15 cellular contexts compared by ENCODE assay signal in the genomic region with DNA sequence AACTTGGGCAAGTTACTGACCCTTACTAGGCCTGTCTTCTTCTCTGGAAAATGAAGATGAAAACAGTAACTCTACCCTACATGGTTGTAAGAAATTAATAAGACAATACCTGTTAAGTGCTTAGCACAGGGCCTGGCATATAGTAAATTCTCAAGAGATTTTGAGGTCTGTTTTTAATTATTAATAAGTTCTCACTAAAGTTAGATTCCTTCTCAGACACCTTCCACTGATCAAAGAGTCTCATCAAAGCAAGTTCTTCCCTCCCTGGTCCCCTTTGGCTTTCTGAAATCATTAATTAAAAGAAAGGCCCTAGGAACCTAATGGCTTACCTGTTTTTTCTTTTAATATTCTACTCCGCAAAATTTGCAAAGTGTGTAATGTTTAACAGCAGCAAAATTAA.
"Had no signal": no experiment of that assay in that cellular context is flagged by ENCODE, and none has a peak within 500 bp of the region (broad histone marks: within the 10 kb centered on the region; RNA-seq: fewer than 3 reads in every experiment).

No MANE protein-coding gene starts in this region.

- H3K4me1 ChIP-seq: neural progenitor cell had no signal

- ATAC-seq: body of pancreas, left lung, pancreas, T-helper 17 cell, upper lobe of right lung had no signal

- H3K9ac ChIP-seq: neural progenitor cell had no signal

- DNase-seq: activated B cell treated with CpG ODN at 0.5 μM for 24 hours; activated CD4-positive, alpha-beta T cell treated with anti-CD3 and anti-CD28 coated beads, Interleukin-2, amount 10 ng/mL, durations not matched to agents 7 days and 5 days; activated T-cell treated with anti-CD3 and anti-CD28 coated beads, Interleukin-2, amount 50 U/mL, for 1 hour; body of pancreas; cerebellar nuclear complex; glutamatergic neuron; left lung; pancreas; stimulated activated CD4-positive, alpha-beta T cell treated with anti-CD3 and anti-CD28 coated beads, Interleukin-1b, Interleukin-23, amount 100 ng/mL, for 48 hours; stimulated activated naive CD4-positive, alpha-beta T cell; T-helper 17 cell; upper lobe of right lung had no signal

- H3K27me3 Mint-ChIP-seq: activated B cell treated with CpG ODN at 0.5 μM for 24 hours; activated CD4-positive, alpha-beta T cell treated with anti-CD3 and anti-CD28 coated beads, Interleukin-2, amount 10 ng/mL, durations not matched to agents 7 days and 5 days; activated naive CD4-positive, alpha-beta T cell treated with anti-CD3 and anti-CD28 coated beads, Interleukin-2, amount 50 U/mL, for 24 hours; T-helper 17 cell had no signal

- H3K36me3 ChIP-seq: neural progenitor cell, pancreas, right atrium auricular region, upper lobe of right lung had no signal

- H3K27me3 ChIP-seq: body of pancreas, left lung, neural progenitor cell, pancreas, right atrium auricular region, upper lobe of right lung had no signal

- H3K4me1 Mint-ChIP-seq: neural progenitor cell had no signal

- H2AFZ ChIP-seq: neural progenitor cell had no signal

- FAIRE-seq: pancreas had no signal

- H3K4me3 ChIP-seq: body of pancreas, left lung, neural progenitor cell, pancreas, right atrium auricular region, upper lobe of right lung had no signal

- H3K4me2 ChIP-seq: neural progenitor cell had no signal

- H3K9me3 ChIP-seq: body of pancreas, pancreas had no signal

- H3K27ac Mint-ChIP-seq: activated CD4-positive, alpha-beta T cell treated with anti-CD3 and anti-CD28 coated beads, Interleukin-2, amount 10 ng/mL, durations not matched to agents 7 days and 5 days; activated naive CD4-positive, alpha-beta T cell treated with anti-CD3 and anti-CD28 coated beads, Interleukin-2, amount 50 U/mL, for 24 hours; neural progenitor cell had no signal

- H3K27ac ChIP-seq: body of pancreas, neural progenitor cell had no signal

- H3K4me3 Mint-ChIP-seq: activated B cell treated with CpG ODN at 0.5 μM for 24 hours; activated CD4-positive, alpha-beta T cell treated with anti-CD3 and anti-CD28 coated beads, Interleukin-2, amount 10 ng/mL, durations not matched to agents 7 days and 5 days; activated naive CD4-positive, alpha-beta T cell treated with anti-CD3 and anti-CD28 coated beads, Interleukin-2, amount 50 U/mL, for 24 hours; neural progenitor cell had no signal
